22 cellular contexts compared by ENCODE assay signal in genomic region chr20:54346269-54346668, GRCh38.
DNase-seq lines count a peak whose midpoint lies in the region; ATAC-seq and TF ChIP-seq lines count a peak whose summit lies in the region.
"Had no signal": no experiment of that assay in that cellular context is flagged by ENCODE, and none has a peak within 500 bp of the region (broad histone marks: within the 10 kb centered on the region; RNA-seq: fewer than 3 reads in every experiment).

No MANE protein-coding gene starts in this region.

- DNase-seq in A673 (ENCODE audit: low spot score): peak; percentile 37
- DNase-seq in GM23338 (ENCODE audit: low spot score): no peak
- DNase-seq in NOMO-1 (lab: John Stamatoyannopoulos, UW; ENCODE audit: unreplicated experiment in 2 of 2): peak; percentile 58 to 77
- DNase-seq in chondrocyte (ENCODE audit: low spot score): no peak
- no peak for DNase-seq in HEK293T (ENCODE audit: extremely low spot score)
- no peak for DNase-seq in stimulated activated CD4-positive, alpha-beta T cell treated with anti-CD3 and anti-CD28 coated beads, Interleukin-2, amount 100 ng/mL, for 48 hours
- DNase-seq in NCI-H2196 treated with DMSO at 0.1 percent for 48 hours (lab: John Stamatoyannopoulos, UW; ENCODE audit: unreplicated experiment): no peak
- DNase-seq: activated CD4-positive, alpha-beta T cell treated with anti-CD3 and anti-CD28 coated beads, Interleukin-2, amount 50 U/mL, for 4 hours; activated T-cell treated with anti-CD3 and anti-CD28 coated beads, Interleukin-2, amount 50 U/mL, for 24 hours; COR-L47; dermis blood vessel endothelial cell; islet precursor cell; NCI-H1436; NCI-H345; PC-3; right cardiac atrium; SW 1271 had no signal

- H3K9me2 ChIP-seq in GM23338 (ENCODE audit: insufficient read depth): peaks cover 8% of the 10 kb centered on the region; the same call in 1 of the 2 replicates

- H3K27me3 Mint-ChIP-seq in GM23338 (ENCODE audit: insufficient read depth, low read depth, poor library complexity): peaks cover 4% of the 10 kb centered on the region
- H3K27me3 Mint-ChIP-seq in chondrocyte (ENCODE audit: low read depth): no peaks in the 10 kb centered on the region

- POLR2A ChIA-PET in A673 (lab: Charles Lee; ENCODE audit: low non-redundant PET): interaction anchor here (0.6 kb wide), 1 partner anchor 70 kb away, joined by 3 read pairs; no protein-coding TSS in a partner anchor
- POLR2A ChIA-PET in HEK293T (lab: Yijun Ruan, JAX): no interaction called here

- ATAC-seq in GM23338 (no peak), HG03520 (IDR thresholded peaks at IDR 0.05; ENCODE audit: unreplicated experiment) (no peak)
- ATAC-seq: PC-3, right cardiac atrium had no signal

- H3F3A ChIP-seq in GM23338 (replicated peaks; ENCODE audit: low read depth): no peaks in the 10 kb centered on the region

- H4K20me1 ChIP-seq in GM23338 (replicated peaks; ENCODE audit: insufficient read depth): no peaks in the 10 kb centered on the region

- H3K9me3 Mint-ChIP-seq in GM23338: no peaks in the 10 kb centered on the region
- peaks cover 4% of the 10 kb centered on the region for H3K9me3 Mint-ChIP-seq in chondrocyte (ENCODE audit: low read depth)
- H3K9me3 Mint-ChIP-seq: neural progenitor cell had no signal

- H3K79me2 ChIP-seq in GM23338 (replicated peaks; ENCODE audit: insufficient read depth): no peaks in the 10 kb centered on the region

- H3K36me3 Mint-ChIP-seq in GM23338 (ENCODE audit: low read depth): peaks cover 4% of the 10 kb centered on the region; the same call in 1 of the 3 replicates
- no peaks in the 10 kb centered on the region for H3K36me3 Mint-ChIP-seq in chondrocyte (ENCODE audit: low read depth)
- H3K36me3 Mint-ChIP-seq: activated naive CD8-positive, alpha-beta T cell; memory B cell; neural progenitor cell had no signal

- TF ChIP-seq CTCF in A673 (conservative IDR thresholded peaks at IDR 0.05; ENCODE audit: low read depth, low read length) (no peak), GM23338 (conservative IDR thresholded peaks at IDR 0.05; ENCODE audit: low read depth in 2 of 2) (no peak), chondrocyte (IDR thresholded peaks at IDR 0.05) (no peak)

- peak overlapping the region; percentile 9; the same call in 2 of the 3 replicates for H3K4me3 Mint-ChIP-seq in GM23338
- H3K4me3 Mint-ChIP-seq in chondrocyte (ENCODE audit: unreplicated experiment): no peak overlapping the region
- H3K4me3 Mint-ChIP-seq: activated naive CD8-positive, alpha-beta T cell; activated T-cell treated with anti-CD3 and anti-CD28 coated beads, Interleukin-2, amount 50 U/mL, for 24 hours; memory B cell; neural progenitor cell had no signal

- peak overlapping the region; percentile 40 for H3K4me2 ChIP-seq in GM23338
- H3K4me2 ChIP-seq: neural progenitor cell had no signal

- no peaks in the 10 kb centered on the region for H3K36me3 ChIP-seq in A673 (ENCODE audit: insufficient read depth, low read length, poor library complexity, severe bottlenecking)
- H3K36me3 ChIP-seq in GM23338 (ENCODE audit: insufficient read depth): no peaks in the 10 kb centered on the region
- H3K36me3 ChIP-seq: neural progenitor cell, vagina had no signal

- H3K27ac Mint-ChIP-seq in GM23338: peak overlapping the region; percentile 85
- peak overlapping the region; percentile 89 for H3K27ac Mint-ChIP-seq in chondrocyte (ENCODE audit: unreplicated experiment)
- H3K27ac Mint-ChIP-seq: activated naive CD8-positive, alpha-beta T cell; activated T-cell treated with anti-CD3 and anti-CD28 coated beads, Interleukin-2, amount 50 U/mL, for 24 hours; memory B cell; neural progenitor cell had no signal

- H3K27me3 ChIP-seq in A673 (replicated peaks; ENCODE audit: insufficient read depth, low read depth, low read length, poor library complexity) (no peaks in the 10 kb centered on the region), GM23338 (ENCODE audit: insufficient read depth) (no peaks in the 10 kb centered on the region)
- H3K27me3 ChIP-seq: neural progenitor cell, vagina had no signal

- intact Hi-C loops in A673 (cut with micrococcal nuclease; ENCODE audit: unreplicated experiment): no loop called here

- peak overlapping the region; percentile 8; the same call in 1 of the 2 replicates for H2AFZ ChIP-seq in GM23338
- H2AFZ ChIP-seq: neural progenitor cell had no signal

- H3K4me1 ChIP-seq in A673 (ENCODE audit: insufficient read depth, low read length, poor library complexity, severe bottlenecking) (peaks cover 35% of the 10 kb centered on the region), GM23338 (ENCODE audit: insufficient read depth) (peaks cover 43% of the 10 kb centered on the region)
- H3K4me1 ChIP-seq: neural progenitor cell, vagina had no signal

- CTCF ChIA-PET in A673 (lab: Charles Lee): no interaction called here
- CTCF ChIA-PET in HEK293T (lab: Yijun Ruan, JAX): no interaction called here

- H3K4me3 ChIP-seq in A673 (ENCODE audit: low read depth, low read length, poor library complexity, severe bottlenecking): no peak overlapping the region
- H3K4me3 ChIP-seq in GM23338: 0 out of 2 replicates have a peak overlapping the region, but pooled peaks have one; percentile 18
- H3K4me3 ChIP-seq: neural progenitor cell, vagina had no signal

- H3K27ac ChIP-seq in A673 (ENCODE audit: low read depth, low read length, poor library complexity, severe bottlenecking) (peak overlapping the region; percentile 64), GM23338 (ENCODE audit: low read depth) (no peak overlapping the region)
- H3K27ac ChIP-seq: neural progenitor cell, vagina had no signal

- H3K9me3 ChIP-seq in A673 (ENCODE audit: low read depth, low read length, poor library complexity, severe bottlenecking): no peaks in the 10 kb centered on the region
- H3K9me3 ChIP-seq: vagina had no signal

- peaks cover 36% of the 10 kb centered on the region for H3K4me1 Mint-ChIP-seq in GM23338
- peaks cover 40% of the 10 kb centered on the region for H3K4me1 Mint-ChIP-seq in chondrocyte (ENCODE audit: low read depth)
- H3K4me1 Mint-ChIP-seq: memory B cell had no signal

- BruUV-seq in A673 (replicated peaks; lab: Mats Ljungman, UMichigan): no TSS peak

TF ChIP-seq in GM23338, 12 proteins besides CTCF, POLR2A, EP300 and RAD21 (continues in another document):
- TF ChIP-seq ZNF331 (CRISPR knock-in tag; IDR thresholded peaks at IDR 0.05; ENCODE audit: low read depth) (no peak), CREB1 (CRISPR knock-in tag; IDR thresholded peaks at IDR 0.05; ENCODE audit: low read depth) (no peak), ZNF114 (CRISPR knock-in tag; IDR thresholded peaks at IDR 0.05) (no peak), NANOG (IDR thresholded peaks at IDR 0.05; ENCODE audit: borderline replicate concordance) (no peak), POLR2AphosphoS5 (IDR thresholded peaks at IDR 0.05; ENCODE audit: low read depth) (no peak)

TF ChIP-seq in HEK293T, 16 proteins besides CTCF, POLR2A, EP300 and RAD21:
- TF ChIP-seq L3MBTL2 (conservative IDR thresholded peaks at IDR 0.05) (no peak), LEF1 (IDR thresholded peaks at IDR 0.05; ENCODE audit: borderline replicate concordance) (no peak), ZNF384 (IDR thresholded peaks at IDR 0.05) (no peak), ELF4 (IDR thresholded peaks at IDR 0.05) (no peak), CTBP1 (IDR thresholded peaks at IDR 0.05; ENCODE audit: borderline replicate concordance) (no peak), FOXA1 (IDR thresholded peaks at IDR 0.05) (no peak), ARNT (IDR thresholded peaks at IDR 0.05) (no peak)

Comparison
In these comparisons a context has a peak if more than half of its experiments do, and no peak if none do; other contexts are left out.
1. DNase-seq: peak in A673 (single experiment) and NOMO-1 (2 of 2); none in GM23338 (single experiment), chondrocyte (single experiment), HEK293T (single experiment), stimulated activated CD4-positive, alpha-beta T cell treated with anti-CD3 and anti-CD28 coated beads, Interleukin-2, amount 100 ng/mL, for 48 hours (0 of 2) and NCI-H2196 treated with DMSO at 0.1 percent for 48 hours (single experiment).